1 cellular context compared by ENCODE assay signal in genomic region chr2:85864654-85865053, GRCh38.
TF ChIP-seq lines count a peak whose summit lies in the region.

No MANE protein-coding gene starts in this region.

TF ChIP-seq in K562, 482 proteins besides CTCF, POLR2A, EP300 and RAD21 (continued from another document):
- TF ChIP-seq ZNF197 (CRISPR knock-in tag; IDR thresholded peaks at IDR 0.05; ENCODE audit: low read depth), result no peak
